8 cellular contexts compared by ENCODE assay signal in the genomic region with DNA sequence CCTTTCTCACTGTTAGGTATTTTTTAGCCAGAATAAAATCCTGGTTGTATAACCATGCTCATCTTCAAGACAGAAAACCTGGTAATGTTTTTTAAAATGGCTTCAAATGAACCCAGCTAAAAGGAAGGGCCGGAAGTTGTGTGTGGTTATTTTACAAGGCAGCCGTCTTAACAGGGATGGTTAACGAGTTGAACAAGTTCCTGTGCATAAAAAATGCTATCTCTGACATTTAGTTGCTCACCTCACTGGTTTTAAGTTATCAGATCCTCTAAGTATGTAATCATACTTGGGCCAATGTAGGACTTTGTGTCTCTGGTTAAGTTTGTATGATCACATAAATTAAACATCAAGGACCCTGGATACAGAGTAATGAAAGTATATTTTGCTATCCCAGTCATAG. TPM values are rescaled to one million over a fixed set of nuclear protein-coding genes. Genes with fewer than 3 reads are reported as not detected.
DNase-seq lines count a peak whose midpoint lies in the region; ATAC-seq and TF ChIP-seq lines count a peak whose summit lies in the region.

No MANE protein-coding gene starts in this region.

- BruUV-seq in Caco-2 (replicated peaks; lab: Mats Ljungman, UMichigan), result no TSS peak

- H3K4me3 Mint-ChIP-seq in Caco-2 (ENCODE audit: unreplicated experiment), result peak overlapping the region; percentile 95
- H3K4me3 Mint-ChIP-seq in activated CD8-positive, alpha-beta T cell treated with anti-CD3 and anti-CD28 coated beads, Interleukin-2, amount 10 ng/mL, durations not matched to agents 7 days and 5 days, result peak overlapping the region; percentile 90

- TF ChIP-seq POLR2A in uterus (IDR thresholded peaks at IDR 0.05), result no peak

- H3K36me3 ChIP-seq in Caco-2 (ENCODE audit: control insufficient read depth, insufficient read depth, low read length) (no peaks in the 10 kb centered on the region), uterus (no peaks in the 10 kb centered on the region)

- peaks cover 9% of the 10 kb centered on the region for H3K4me1 Mint-ChIP-seq in Caco-2 (ENCODE audit: low read depth, unreplicated experiment)
- H3K4me1 Mint-ChIP-seq in activated CD8-positive, alpha-beta T cell treated with anti-CD3 and anti-CD28 coated beads, Interleukin-2, amount 10 ng/mL, durations not matched to agents 7 days and 5 days (ENCODE audit: low read depth), result peaks cover 25% of the 10 kb centered on the region

- peaks cover 5% of the 10 kb centered on the region for H3K36me3 Mint-ChIP-seq in Caco-2 (ENCODE audit: insufficient read depth, unreplicated experiment)
- peaks cover 36% of the 10 kb centered on the region for H3K36me3 Mint-ChIP-seq in activated CD8-positive, alpha-beta T cell treated with anti-CD3 and anti-CD28 coated beads, Interleukin-2, amount 10 ng/mL, durations not matched to agents 7 days and 5 days (ENCODE audit: low read depth)

- TF ChIP-seq CTCF in Caco-2 (IDR thresholded peaks at IDR 0.05; ENCODE audit: insufficient read depth in 1 of 2, low read depth in 1 of 2, low read length in 1 of 2, severe bottlenecking in 1 of 2, unreplicated experiment in 1 of 2) (no peak), uterus (IDR thresholded peaks at IDR 0.05) (no peak)

- H3K4me1 ChIP-seq in Caco-2 (0 out of 2 replicates have a peak, but pooled peaks cover 13% of the 10 kb centered on the region), right cardiac atrium (ENCODE audit: control insufficient read depth, insufficient read depth, low read length) (no peaks in the 10 kb centered on the region), uterus (no peaks in the 10 kb centered on the region)

- H3K9me3 ChIP-seq in Caco-2 (no peaks in the 10 kb centered on the region), right cardiac atrium (ENCODE audit: control insufficient read depth, low read length) (no peaks in the 10 kb centered on the region), uterus (no peaks in the 10 kb centered on the region)

- 36% methylated on average over 3 of the region's 3 CpGs for WGBS in right cardiac atrium

- POLR2A ChIA-PET in Caco-2 (lab: Charles Lee), result no interaction called here
- POLR2A ChIA-PET in activated CD8-positive, alpha-beta T cell treated with anti-CD3 and anti-CD28 coated beads, Interleukin-2, amount 10 ng/mL, durations not matched to agents 7 days and 5 days (lab: Charles Lee), result interaction anchor here (0.7 to 0.8 kb wide), 4 partner anchors 9 to 135 kb away, joined by 3 to 5 read pairs (median 4); no protein-coding TSS in a partner anchor

- H3K27ac ChIP-seq in right cardiac atrium (ENCODE audit: low read length), result no peak overlapping the region
- H3K27ac ChIP-seq in uterus, result no peak overlapping the region

- intact Hi-C loops in Caco-2 (cut with micrococcal nuclease; ENCODE audit: unreplicated experiment) (loop anchor here (1.0 kb wide), 1 partner anchor 35 kb away; no protein-coding TSS in a partner anchor), right cardiac atrium (cut with DNase I) (loop anchor here in 1 of 4 donors (10.0 kb wide), 1 partner anchor 81 kb away; no protein-coding TSS in a partner anchor), uterus (cut with DNase I; ENCODE audit: low total_unique reads) (no loop called here)

- ATAC-seq in GM19467 (IDR thresholded peaks at IDR 0.05; ENCODE audit: unreplicated experiment) (peak; percentile 23), right cardiac atrium (no peak)
- peak; percentile 16 for ATAC-seq in activated CD8-positive, alpha-beta T cell treated with anti-CD3 and anti-CD28 coated beads, Interleukin-2, amount 10 ng/mL, durations not matched to agents 7 days and 5 days

- H3K4me3 ChIP-seq in Caco-2 (ENCODE audit: low read depth, low read length), result no peak overlapping the region
- H3K4me3 ChIP-seq in right cardiac atrium (ENCODE audit: low read length), result peak overlapping the region; percentile 91
- peak overlapping the region in 1 of 2 donors; percentile 96 for H3K4me3 ChIP-seq in uterus

- no peaks in the 10 kb centered on the region for H3K27me3 Mint-ChIP-seq in Caco-2 (ENCODE audit: insufficient read depth, unreplicated experiment)
- H3K27me3 Mint-ChIP-seq in activated CD8-positive, alpha-beta T cell treated with anti-CD3 and anti-CD28 coated beads, Interleukin-2, amount 10 ng/mL, durations not matched to agents 7 days and 5 days (ENCODE audit: low read depth), result no peaks in the 10 kb centered on the region

- H3K27me3 ChIP-seq in Caco-2 (replicated peaks; ENCODE audit: control insufficient read depth, insufficient read depth, low read length) (no peaks in the 10 kb centered on the region), right cardiac atrium (ENCODE audit: control insufficient read depth, insufficient read depth) (no peaks in the 10 kb centered on the region), uterus (no peaks in the 10 kb centered on the region)

- DNase-seq in Caco-2 (peak in 1 of 2 experiments; percentile 26), Kasumi-1 (lab: John Stamatoyannopoulos, UW) (peak; percentile 76 to 78), right cardiac atrium (no peak), NCI-H446 treated with DMSO at 0.1 percent for 48 hours (lab: John Stamatoyannopoulos, UW) (no peak), uterus (no peak)
- peak; percentile 73 for DNase-seq in activated CD8-positive, alpha-beta T cell treated with anti-CD3 and anti-CD28 coated beads, Interleukin-2, amount 10 ng/mL, durations not matched to agents 7 days and 5 days
- peak; percentile 7 to 10 for DNase-seq in stimulated activated CD8-positive, alpha-beta memory T cell treated with anti-CD3 and anti-CD28 coated beads, Interleukin-4, amount 100 ng/mL, for 4 hours (ENCODE audit: low read depth in 2 of 2, low spot score in 1 of 2)

- peak overlapping the region; percentile 25 for H3K27ac Mint-ChIP-seq in Caco-2 (ENCODE audit: unreplicated experiment)
- peak overlapping the region; percentile 95 for H3K27ac Mint-ChIP-seq in activated CD8-positive, alpha-beta T cell treated with anti-CD3 and anti-CD28 coated beads, Interleukin-2, amount 10 ng/mL, durations not matched to agents 7 days and 5 days

- CTCF ChIA-PET in Caco-2 (lab: Charles Lee), result no interaction called here
- CTCF ChIA-PET in activated CD8-positive, alpha-beta T cell treated with anti-CD3 and anti-CD28 coated beads, Interleukin-2, amount 10 ng/mL, durations not matched to agents 7 days and 5 days (lab: Charles Lee), result interaction anchor here (0.7 to 0.9 kb wide), 2 partner anchors 18 to 81 kb away, joined by 3 to 4 read pairs; no protein-coding TSS in a partner anchor

- no peaks in the 10 kb centered on the region for H3K9me3 Mint-ChIP-seq in Caco-2 (ENCODE audit: unreplicated experiment)
- no peaks in the 10 kb centered on the region for H3K9me3 Mint-ChIP-seq in activated CD8-positive, alpha-beta T cell treated with anti-CD3 and anti-CD28 coated beads, Interleukin-2, amount 10 ng/mL, durations not matched to agents 7 days and 5 days (ENCODE audit: insufficient read depth)

RNA-seq across cellular contexts. Expression of gene ATP11B, which starts 2.1 kb away (rescaled TPM):
- 54.5 and 58.1 TPM in 2 replicates for total RNA-seq in Caco-2 (2022)
- 100 to 1,000 TPM; 124 to 125 TPM for total RNA-seq in activated CD8-positive, alpha-beta T cell treated with anti-CD3 and anti-CD28 coated beads, Interleukin-2, amount 10 ng/mL, durations not matched to agents 7 days and 5 days
- 10 to 100 TPM; 34.9 to 43.6 (median 38.7) TPM for total RNA-seq in right cardiac atrium
- 9.5 TPM for polyA plus RNA-seq in right cardiac atrium
- total RNA-seq in uterus, result 100 to 1,000 TPM in 2 of 4 donors, 10 to 100 TPM in 2; 53.5 to 136 (median 95.1) TPM

Comparison
In these comparisons a context has a peak if more than half of its experiments do, and no peak if none do; other contexts are left out.
1. DNase-seq: peak in Kasumi-1 (2 of 2), activated CD8-positive, alpha-beta T cell treated with anti-CD3 and anti-CD28 coated beads, Interleukin-2, amount 10 ng/mL, durations not matched to agents 7 days and 5 days (single experiment) and stimulated activated CD8-positive, alpha-beta memory T cell treated with anti-CD3 and anti-CD28 coated beads, Interleukin-4, amount 100 ng/mL, for 4 hours (2 of 2); none in right cardiac atrium (0 of 3), NCI-H446 treated with DMSO at 0.1 percent for 48 hours (single experiment) and uterus (0 of 2).
2. ATAC-seq: peak in GM19467 (single experiment) and activated CD8-positive, alpha-beta T cell treated with anti-CD3 and anti-CD28 coated beads, Interleukin-2, amount 10 ng/mL, durations not matched to agents 7 days and 5 days (single experiment); none in right cardiac atrium (0 of 2).